In genomic region chr1:192538407-192539311, GRCh38 we compare ENCODE assay signal across 8 cellular contexts. TPM values are rescaled to one million over a fixed set of nuclear protein-coding genes. Genes with fewer than 3 reads are reported as not detected.
DNase-seq lines count a peak whose midpoint lies in the region; ATAC-seq, FAIRE-seq and TF ChIP-seq lines count a peak whose summit lies in the region.

No MANE protein-coding gene starts in this region.

- ATAC-seq in GM21390 (IDR thresholded peaks at IDR 0.05; ENCODE audit: unreplicated experiment) (peak; percentile 86), HG03571 (IDR thresholded peaks at IDR 0.05; ENCODE audit: unreplicated experiment) (peak; percentile 90), left lobe of liver (no peak)

- H3K36me3 ChIP-seq in brain microvascular endothelial cell (replicated peaks): no peaks in the 10 kb centered on the region
- H3K36me3 ChIP-seq in neuron (ENCODE audit: insufficient read depth, low read length): no peaks in the 10 kb centered on the region

- in situ Hi-C loops in brain microvascular endothelial cell (cut with HindIII; ENCODE audit: low pct_ligation_motif_present, low sequenced_read_pairs): no loop called here

- H2AFZ ChIP-seq in neuron (ENCODE audit: low read depth, low read length): peak overlapping the region; percentile 84

- H3K9me3 ChIP-seq in neuron (ENCODE audit: low read length): no peaks in the 10 kb centered on the region

- H3K27me3 ChIP-seq in brain microvascular endothelial cell (replicated peaks) (no peaks in the 10 kb centered on the region), neuron (ENCODE audit: insufficient read depth, low read length) (no peaks in the 10 kb centered on the region)

- no peak overlapping the region for H3K4me3 ChIP-seq in brain microvascular endothelial cell (ENCODE audit: low read depth, low read length)
- H3K4me3 ChIP-seq in neuron (ENCODE audit: low read length): no peak overlapping the region

- peak overlapping the region; percentile 85 for H3K27ac ChIP-seq in brain microvascular endothelial cell

- no peak for DNase-seq in brain microvascular endothelial cell
- no peak for DNase-seq in NCI-H345 (lab: John Stamatoyannopoulos, UW)
- DNase-seq in ecto neural progenitor cell (ENCODE audit: low spot score): no peak
- no peak for DNase-seq in left lobe of liver (ENCODE audit: low spot score)

- FAIRE-seq in G401.6 (lab: Jason Lieb, UNC): peak; percentile 74

- peaks cover 21% of the 10 kb centered on the region for H3K4me1 ChIP-seq in neuron (ENCODE audit: insufficient read depth, low read length)

- TF ChIP-seq CTCF in brain microvascular endothelial cell (IDR thresholded peaks at IDR 0.05; ENCODE audit: low read depth, low read length, missing control alignments): no peak

RNA-seq across cellular contexts. Expression of gene RGS1, which starts 36.9 kb away (rescaled TPM):
- 3.1 TPM for total RNA-seq in left lobe of liver
